ENCODE assay signal across 10 cellular contexts in genomic region chr2:100902833-100903405, GRCh38.
DNase-seq lines count a peak whose midpoint lies in the region; ATAC-seq, FAIRE-seq and TF ChIP-seq lines count a peak whose summit lies in the region.
"Had no signal": no experiment of that assay in that cellular context is flagged by ENCODE, and none has a peak within 500 bp of the region (broad histone marks: within the 10 kb centered on the region; RNA-seq: fewer than 3 reads in every experiment).

No MANE protein-coding gene starts in this region.

- H3K4me3 ChIP-seq in heart right ventricle (no peak overlapping the region), aorta (ENCODE audit: low read length in 2 of 2) (no peak overlapping the region)

- WGBS in heart right ventricle, 2 donors = 51 to 68% methylated on average over 6 of the region's 6 CpGs
- WGBS in aorta, 2 donors = 51 to 61% methylated on average over 6 of the region's 6 CpGs

- TF ChIP-seq CTCF in heart right ventricle (IDR thresholded peaks at IDR 0.05) (peak in 1 of 9 donors; percentile 4), VCaP (conservative IDR thresholded peaks at IDR 0.05) (no peak; the same call in 1 of the 2 replicates), D721Med (IDR thresholded peaks at IDR 0.05; ENCODE audit: insufficient read depth, missing control alignments) (no peak)

- H3K27me3 ChIP-seq in heart right ventricle (no peaks in the 10 kb centered on the region), aorta (ENCODE audit: control insufficient read depth in 1 of 2, insufficient read depth in 2 of 2, low read length in 1 of 2) (no peaks in the 10 kb centered on the region)

- intact Hi-C loops in heart right ventricle (cut with DNase I) (loop anchor here in 2 of 10 donors (10.0 kb wide), 3 partner anchors 82 to 288 kb away; no protein-coding TSS in a partner anchor), cardiac septum (cut with DNase I) (no loop called here), aorta (cut with DNase I) (no loop called here)

- H3K4me1 ChIP-seq in heart right ventricle (peaks cover 12 to 53% (median 27%) of the 10 kb centered on the region in 9 donors), aorta (ENCODE audit: control insufficient read depth in 1 of 2, insufficient read depth in 2 of 2, low read length in 2 of 2) (no peaks in the 10 kb centered on the region)

- no peak for DNase-seq in heart right ventricle
- DNase-seq in cardiac septum (ENCODE audit: low spot score) = no peak
- DNase-seq in glomerular visceral epithelial cell (ENCODE audit: extremely low spot score) = peak; percentile 92
- no peak for DNase-seq in aorta
- DNase-seq in D721Med (ENCODE audit: insufficient read length, low spot score) = no peak
- DNase-seq in hippocampal formation (lab: John Stamatoyannopoulos, UW) = no peak
- DNase-seq: C1 segment of cervical spinal cord; stimulated activated naive CD8-positive, alpha-beta T cell treated with anti-CD3 and anti-CD28 coated beads, Interleukin-15, Interleukin-2, amounts not matched to agents 100 U/mL and 50 U/mL, for 24 hours had no signal

- ATAC-seq in heart right ventricle (peak in 5 of 8 donors; percentile 35 to 59 (median 35)), aorta (ENCODE audit: low FRiP score) (peak; percentile 79), GM21786 (IDR thresholded peaks at IDR 0.05; ENCODE audit: unreplicated experiment) (no peak)
- ATAC-seq: stimulated activated naive CD8-positive, alpha-beta T cell treated with anti-CD3 and anti-CD28 coated beads, Interleukin-15, Interleukin-2, amounts not matched to agents 100 U/mL and 50 U/mL, for 24 hours had no signal

- H3K27ac ChIP-seq in heart right ventricle = peak overlapping the region in 2 of 10 donors; percentile 47 to 83
- H3K27ac ChIP-seq in VCaP = peak overlapping the region; percentile 69
- no peak overlapping the region for H3K27ac ChIP-seq in aorta (ENCODE audit: low read depth in 1 of 2, low read length in 2 of 2)

- no peak for FAIRE-seq in D721Med (lab: Jason Lieb, UNC)

- H3K9me3 ChIP-seq in heart right ventricle (peaks cover 0 to 10% (median 0%) of the 10 kb centered on the region in 11 donors), aorta (ENCODE audit: control insufficient read depth, low read length) (no peaks in the 10 kb centered on the region)

- H3K36me3 ChIP-seq in heart right ventricle = peaks cover 0 to 20% (median 0%) of the 10 kb centered on the region in 9 donors
- H3K36me3 ChIP-seq in aorta (ENCODE audit: control insufficient read depth in 1 of 2, insufficient read depth in 2 of 2, low read length in 1 of 2) = peaks cover 0 to 1% of the 10 kb centered on the region in 2 donors
